ENCODE assay signal across 2 cellular contexts in genomic region chr6:142797159-142797558, GRCh38.
TF ChIP-seq lines count a peak whose summit lies in the region.

No MANE protein-coding gene starts in this region.

TF ChIP-seq in IMR-90, 13 proteins besides CTCF, POLR2A, EP300 and RAD21:
- TF ChIP-seq NFE2L2 (IDR thresholded peaks at IDR 0.05; ENCODE audit: low read depth, low read length) (no peak), CEBPB (IDR thresholded peaks at IDR 0.05; ENCODE audit: low read depth, low read length) (peak; percentile 66)

TF ChIP-seq in K562, 482 proteins besides CTCF, POLR2A, EP300 and RAD21:
- no peak for TF ChIP-seq MCM3 (IDR thresholded peaks at IDR 0.05)
- TF ChIP-seq ILF3 (IDR thresholded peaks at IDR 0.05; ENCODE audit: borderline replicate concordance) = no peak
- no peak for TF ChIP-seq CREM (IDR thresholded peaks at IDR 0.05; ENCODE audit: low read depth)
- TF ChIP-seq RBM39 (optimal IDR thresholded peaks at IDR 0.05; ENCODE audit: low read depth, low read length) = no peak
- no peak for TF ChIP-seq ZZZ3 (IDR thresholded peaks at IDR 0.05)
- no peak for TF ChIP-seq CEBPG (CRISPR knock-in tag; IDR thresholded peaks at IDR 0.05)
- TF ChIP-seq CEBPG (tag; conservative IDR thresholded peaks at IDR 0.05 in 1 of 2, IDR thresholded peaks at IDR 0.05 in 1 of 2) = 0 out of 4 replicates have a peak, but pooled peaks of 1 of the 2 experiments have one; percentile 48
- no peak for TF ChIP-seq ZNF655 (CRISPR knock-in tag; IDR thresholded peaks at IDR 0.05)
- TF ChIP-seq CEBPB (tag; IDR thresholded peaks at IDR 0.05) = peak; percentile 76
- TF ChIP-seq ZNF347 (CRISPR knock-in tag; IDR thresholded peaks at IDR 0.05; ENCODE audit: low read depth) = no peak
